ENCODE assay signal across 21 cellular contexts in the genomic region with DNA sequence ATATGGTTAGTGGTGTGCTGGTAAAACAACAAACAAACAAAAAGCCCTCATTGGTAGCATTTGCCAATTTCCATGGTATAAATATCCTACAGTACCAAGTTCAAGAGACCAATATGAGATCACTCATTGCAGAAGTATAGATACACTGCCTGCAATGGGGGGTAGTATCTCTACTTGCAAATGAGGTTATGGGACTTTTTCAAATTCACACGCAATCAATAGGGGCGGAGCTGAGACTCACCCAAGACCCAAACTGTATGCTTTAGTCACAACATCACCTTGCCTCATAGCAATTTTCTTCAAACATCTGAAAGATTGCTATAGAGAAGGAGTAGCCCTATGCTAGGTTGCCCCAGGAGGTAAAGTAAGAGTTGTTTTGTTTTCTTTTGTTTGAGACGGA.
"Had no signal": no experiment of that assay in that cellular context is flagged by ENCODE, and none has a peak within 500 bp of the region (broad histone marks: within the 10 kb centered on the region; RNA-seq: fewer than 3 reads in every experiment).

No MANE protein-coding gene starts in this region.

- H2AFZ ChIP-seq: parathyroid adenoma had no signal

- FAIRE-seq: colon, small intestine had no signal

- H3K27ac ChIP-seq: dorsolateral prefrontal cortex, neutrophil, parathyroid adenoma, right lobe of liver, upper lobe of right lung, WERI-Rb-1 had no signal

- H3K27ac Mint-ChIP-seq: activated CD4-positive, alpha-beta T cell treated with anti-CD3 and anti-CD28 coated beads, Interleukin-2, amount 10 ng/mL, durations not matched to agents 24 days and 14 days; activated T-helper 2 cell treated with anti-CD3 and anti-CD28 coated beads, Interferon-gamma antibody, Interleukin-2, Interleukin-4, amounts not matched to agents 10 μg/mL and 5 μg/mL and 100 μg/mL, durations not matched to agents 14 hours and 24 hours and 36 hours had no signal

- H3K4me3 ChIP-seq: dorsolateral prefrontal cortex, right lobe of liver, thoracic aorta, upper lobe of right lung had no signal

- H3K4me1 ChIP-seq: parathyroid adenoma had no signal

- H3K9ac ChIP-seq: parathyroid adenoma had no signal

- H3K4me3 Mint-ChIP-seq: brain; naive thymus-derived CD4-positive, alpha-beta T cell had no signal

- H3K79me2 ChIP-seq: parathyroid adenoma had no signal

- ATAC-seq: naive thymus-derived CD4-positive, alpha-beta T cell; right lobe of liver; upper lobe of right lung had no signal

- H3K36me3 ChIP-seq: neutrophil, right lobe of liver, thoracic aorta, upper lobe of right lung, WERI-Rb-1 had no signal

- H3K9me3 ChIP-seq: neutrophil, right lobe of liver had no signal

- H3K27me3 ChIP-seq: dorsolateral prefrontal cortex, neutrophil, right lobe of liver, upper lobe of right lung had no signal

- H3K36me3 Mint-ChIP-seq: brain had no signal

- H3K27me3 Mint-ChIP-seq: activated CD4-positive, alpha-beta T cell treated with anti-CD3 and anti-CD28 coated beads, Interleukin-2, amount 10 ng/mL, durations not matched to agents 24 days and 14 days; naive thymus-derived CD4-positive, alpha-beta T cell had no signal

- DNase-seq: activated CD4-positive, alpha-beta T cell treated with anti-CD3 and anti-CD28 coated beads, Interleukin-2, amount 10 ng/mL, durations not matched to agents 24 days and 14 days; activated naive CD4-positive, alpha-beta T cell treated with Interleukin-2 at 50 U/mL for 16 hours; activated T-cell treated with anti-CD3 and anti-CD28 coated beads for 4 hours; anterior cingulate cortex; caudate nucleus; dorsolateral prefrontal cortex; mesenchymal stem cell; naive thymus-derived CD4-positive, alpha-beta T cell; right lobe of liver; small intestine; stimulated activated CD4-positive, alpha-beta T cell treated with anti-CD3 and anti-CD28 coated beads, Interleukin-15, amount 100 ng/mL, for 24 hours; stimulated activated CD4-positive, alpha-beta T cell treated with anti-CD3 and anti-CD28 coated beads, Interleukin-2, amount 100 ng/mL, for 48 hours; SW 1271; upper lobe of right lung; WERI-Rb-1 had no signal
